32 cellular contexts compared by ENCODE assay signal in genomic region chr16:79088971-79089370, GRCh38.
DNase-seq lines count a peak whose midpoint lies in the region; ATAC-seq and TF ChIP-seq lines count a peak whose summit lies in the region.
"Had no signal": no experiment of that assay in that cellular context is flagged by ENCODE, and none has a peak within 500 bp of the region (broad histone marks: within the 10 kb centered on the region; RNA-seq: fewer than 3 reads in every experiment).

No MANE protein-coding gene starts in this region.

- TF ChIP-seq CTCF in DND-41 (IDR thresholded peaks at IDR 0.05; ENCODE audit: borderline replicate concordance, extremely low read depth, low read length, poor library complexity, severe bottlenecking): no peak
- TF ChIP-seq CTCF in vagina (IDR thresholded peaks at IDR 0.05): no peak

- no peak overlapping the region for H3K4me3 ChIP-seq in DND-41 (ENCODE audit: low read depth in 1 of 2, low read length in 2 of 2)
- no peak overlapping the region for H3K4me3 ChIP-seq in vagina
- H3K4me3 ChIP-seq: HAP-1, hepatocyte, lung, mucosa of descending colon, ovary, PC-9, upper lobe of right lung had no signal

- H3K27ac ChIP-seq in DND-41 (ENCODE audit: low read length): peak overlapping the region; percentile 89
- peak overlapping the region; percentile 5 for H3K27ac ChIP-seq in vagina
- H3K27ac ChIP-seq: gastrocnemius medialis, hepatocyte, ovary, PC-9, upper lobe of right lung had no signal

- CTCF ChIA-PET in activated CD8-positive, alpha-beta memory T cell treated with anti-CD3 and anti-CD28 coated beads, Interleukin-2, amount 10 ng/mL, durations not matched to agents 7 days and 5 days (lab: Charles Lee): interaction anchor here (1.4 kb wide), 1 partner anchor 13 kb away, joined by 3 read pairs; no protein-coding TSS in a partner anchor

- H2AFZ ChIP-seq in DND-41 (ENCODE audit: low read depth, low read length): no peak overlapping the region; the same call in 1 of the 2 replicates
- H2AFZ ChIP-seq: hepatocyte, PC-9 had no signal

- H3K9me3 Mint-ChIP-seq in activated CD8-positive, alpha-beta memory T cell treated with anti-CD3 and anti-CD28 coated beads, Interleukin-2, amount 10 ng/mL, durations not matched to agents 7 days and 5 days (ENCODE audit: low read depth): no peaks in the 10 kb centered on the region
- H3K9me3 Mint-ChIP-seq in activated naive CD8-positive, alpha-beta T cell treated with anti-CD3 and anti-CD28 coated beads, Interleukin-2, amount 50 U/mL, for 24 hours: peaks cover 7% of the 10 kb centered on the region
- H3K9me3 Mint-ChIP-seq: stimulated activated naive B cell treated with anti-CD40 and anti-IgM and Interleukin-4, amounts not matched to agents 10 μg/mL and 1 μg/mL and 100 μg/mL, for 72 hours; T-helper 1 cell treated with Interleukin-12 subunit alpha and Interleukin-12 subunit beta and Interleukin-4 antibody, amounts not matched to agents 30 μg/mL and 1 μg/mL, for 36 hours had no signal

- peak overlapping the region; percentile 53 for H3K9ac ChIP-seq in DND-41 (ENCODE audit: low read depth, low read length)
- H3K9ac ChIP-seq: SK-N-SH had no signal

- intact Hi-C loops in vagina (cut with DNase I): no loop called here

- H3K36me3 ChIP-seq in DND-41 (ENCODE audit: insufficient read depth, low read length) (no peaks in the 10 kb centered on the region), vagina (no peaks in the 10 kb centered on the region)
- H3K36me3 ChIP-seq: gastrocnemius medialis, HAP-1, ovary, upper lobe of right lung had no signal

- no peak overlapping the region for H3K4me3 Mint-ChIP-seq in activated CD8-positive, alpha-beta memory T cell treated with anti-CD3 and anti-CD28 coated beads, Interleukin-2, amount 10 ng/mL, durations not matched to agents 7 days and 5 days
- H3K4me3 Mint-ChIP-seq in activated naive CD8-positive, alpha-beta T cell treated with anti-CD3 and anti-CD28 coated beads, Interleukin-2, amount 50 U/mL, for 24 hours: peak overlapping the region; percentile 34
- H3K4me3 Mint-ChIP-seq: brain, neural crest cell had no signal

- no peak overlapping the region for H3K4me2 ChIP-seq in DND-41 (ENCODE audit: insufficient read depth, low read length)
- H3K4me2 ChIP-seq: hepatocyte, PC-9, SK-N-SH had no signal

- no peaks in the 10 kb centered on the region for H4K20me1 ChIP-seq in DND-41 (ENCODE audit: insufficient read depth, low read length)

- no peaks in the 10 kb centered on the region for H3K27me3 ChIP-seq in DND-41 (ENCODE audit: insufficient read depth, low read length, poor library complexity)
- H3K27me3 ChIP-seq in vagina: no peaks in the 10 kb centered on the region
- H3K27me3 ChIP-seq: gastrocnemius medialis, hepatocyte, ovary, upper lobe of right lung had no signal

- no peak for DNase-seq in activated CD8-positive, alpha-beta memory T cell treated with anti-CD3 and anti-CD28 coated beads, Interleukin-2, amount 10 ng/mL, durations not matched to agents 7 days and 5 days
- no peak for DNase-seq in activated CD8-positive, alpha-beta memory T cell treated with anti-CD3 and anti-CD28 coated beads for 24 hours
- DNase-seq in DND-41 (no peak), vagina (ENCODE audit: extremely low spot score in 2 of 2) (no peak), cerebellum (ENCODE audit: low spot score) (no peak)
- no peak for DNase-seq in activated naive CD8-positive, alpha-beta T cell treated with anti-CD3 and anti-CD28 coated beads, Interleukin-2, amount 50 U/mL, for 24 hours
- no peak for DNase-seq in stimulated activated naive CD4-positive, alpha-beta T cell treated with Interleukin-2 at 50 U/mL for 16 hours (lab: John Stamatoyannopoulos, UW)
- DNase-seq: activated CD4-positive, CD25-positive, alpha-beta regulatory T cell treated with anti-CD3 and anti-CD28 coated beads, Interleukin-2, amount 50 U/mL, for 72 hours; activated T-cell treated with anti-CD3 and anti-CD28 coated beads, Interleukin-2, amount 50 U/mL, for 72 hours; amniotic stem cell; cerebellar nuclear complex; DMS79; gastrocnemius medialis; GDM1; left cardiac atrium; mucosa of descending colon; NCI-H1417; NCI-H2029; NCI-H524 treated with DMSO at 0.1 percent for 48 hours; NK-92 treated with Interleukin-12 subunit alpha and Interleukin-12 subunit beta, amount 100 ng/mL, for 24 hours; ovary; PC-9; retina; SK-N-SH; stimulated activated naive B cell treated with anti-CD40 and anti-IgM and Interleukin-4, amounts not matched to agents 10 μg/mL and 1 μg/mL and 100 μg/mL, for 72 hours; upper lobe of right lung had no signal

- peaks cover 42% of the 10 kb centered on the region for H3K4me1 Mint-ChIP-seq in activated CD8-positive, alpha-beta memory T cell treated with anti-CD3 and anti-CD28 coated beads, Interleukin-2, amount 10 ng/mL, durations not matched to agents 7 days and 5 days
- peaks cover 60% of the 10 kb centered on the region for H3K4me1 Mint-ChIP-seq in activated naive CD8-positive, alpha-beta T cell treated with anti-CD3 and anti-CD28 coated beads, Interleukin-2, amount 50 U/mL, for 24 hours

- peaks cover 3% of the 10 kb centered on the region for H3K9me3 ChIP-seq in DND-41 (ENCODE audit: insufficient read depth, low read length, severe bottlenecking)
- H3K9me3 ChIP-seq in vagina: no peaks in the 10 kb centered on the region
- H3K9me3 ChIP-seq: gastrocnemius medialis, HAP-1, mucosa of descending colon, ovary, SK-N-SH, upper lobe of right lung had no signal

- peaks cover 22% of the 10 kb centered on the region for H3K27me3 Mint-ChIP-seq in activated CD8-positive, alpha-beta memory T cell treated with anti-CD3 and anti-CD28 coated beads, Interleukin-2, amount 10 ng/mL, durations not matched to agents 7 days and 5 days
- H3K27me3 Mint-ChIP-seq in activated naive CD8-positive, alpha-beta T cell treated with anti-CD3 and anti-CD28 coated beads, Interleukin-2, amount 50 U/mL, for 24 hours: peaks cover 13% of the 10 kb centered on the region

- ATAC-seq in activated CD8-positive, alpha-beta memory T cell treated with anti-CD3 and anti-CD28 coated beads, Interleukin-2, amount 10 ng/mL, durations not matched to agents 7 days and 5 days: no peak
- no peak for ATAC-seq in DND-41 (ENCODE audit: insufficient read depth, low read depth)
- no peak for ATAC-seq in activated naive CD8-positive, alpha-beta T cell treated with anti-CD3 and anti-CD28 coated beads, Interleukin-2, amount 50 U/mL, for 24 hours
- ATAC-seq: gastrocnemius medialis had no signal

- TF ChIP-seq POLR2A in vagina (IDR thresholded peaks at IDR 0.05): no peak

- peaks cover 3% of the 10 kb centered on the region for H3K36me3 Mint-ChIP-seq in activated CD8-positive, alpha-beta memory T cell treated with anti-CD3 and anti-CD28 coated beads, Interleukin-2, amount 10 ng/mL, durations not matched to agents 7 days and 5 days
- peaks cover 14% of the 10 kb centered on the region for H3K36me3 Mint-ChIP-seq in activated naive CD8-positive, alpha-beta T cell treated with anti-CD3 and anti-CD28 coated beads, Interleukin-2, amount 50 U/mL, for 24 hours (ENCODE audit: low read depth)
- H3K36me3 Mint-ChIP-seq: brain had no signal

- no peaks in the 10 kb centered on the region for H3K79me2 ChIP-seq in DND-41 (ENCODE audit: insufficient read depth, low read length)
- H3K79me2 ChIP-seq: hepatocyte had no signal

- peak overlapping the region; percentile 14 for H3K27ac Mint-ChIP-seq in activated CD8-positive, alpha-beta memory T cell treated with anti-CD3 and anti-CD28 coated beads, Interleukin-2, amount 10 ng/mL, durations not matched to agents 7 days and 5 days
- H3K27ac Mint-ChIP-seq in activated naive CD8-positive, alpha-beta T cell treated with anti-CD3 and anti-CD28 coated beads, Interleukin-2, amount 50 U/mL, for 24 hours: peak overlapping the region; percentile 95
- H3K27ac Mint-ChIP-seq: brain had no signal

- H3K4me1 ChIP-seq in DND-41 (ENCODE audit: insufficient read depth, low read length) (peaks cover 89% of the 10 kb centered on the region), vagina (peaks cover 13% of the 10 kb centered on the region)
- H3K4me1 ChIP-seq: gastrocnemius medialis, HAP-1 had no signal
